In the genomic region with DNA sequence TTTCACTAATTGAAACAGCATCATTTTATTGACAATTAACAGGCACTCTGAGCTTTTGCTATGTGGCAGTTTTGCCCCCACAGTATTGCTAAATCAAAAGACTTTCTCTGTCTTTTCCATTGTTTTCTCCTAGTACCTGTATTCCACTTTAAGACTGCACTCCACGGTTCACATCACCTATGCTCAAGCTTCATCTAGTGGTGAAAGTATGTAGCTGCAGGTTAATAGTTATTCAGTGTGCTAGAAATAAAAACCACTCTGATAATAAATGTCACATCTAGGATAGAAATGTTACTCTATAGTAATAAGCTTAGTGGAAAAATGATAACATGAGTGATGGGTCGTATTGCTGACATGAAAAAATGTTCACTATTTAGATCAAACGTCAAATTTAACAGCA, we compare ENCODE assay signal across 8 cellular contexts. TPM values are rescaled to one million over a fixed set of nuclear protein-coding genes. Genes with fewer than 3 reads are reported as not detected.
DNase-seq lines count a peak whose midpoint lies in the region; ATAC-seq and TF ChIP-seq lines count a peak whose summit lies in the region.

No MANE protein-coding gene starts in this region.

- TF ChIP-seq POLR2A in HCT116 (IDR thresholded peaks at IDR 0.05; ENCODE audit: borderline replicate concordance, extremely low read depth, insufficient read depth, insufficient read length) = no peak

- BruUV-seq in HCT116 (replicated peaks; lab: Mats Ljungman, UMichigan) = no TSS peak

- no peaks in the 10 kb centered on the region for H3K27me3 Mint-ChIP-seq in endodermal cell (ENCODE audit: insufficient read depth)
- H3K27me3 Mint-ChIP-seq in activated CD4-positive, alpha-beta T cell treated with anti-CD3 and anti-CD28 coated beads, Interleukin-2, amount 10 ng/mL, durations not matched to agents 7 days and 5 days = no peaks in the 10 kb centered on the region

- H4K20me1 ChIP-seq in HCT116 (ENCODE audit: insufficient read depth) = no peaks in the 10 kb centered on the region

- POLR2A ChIA-PET in HCT116 (lab: Charles Lee) = no interaction called here
- POLR2A ChIA-PET in activated CD4-positive, alpha-beta T cell treated with anti-CD3 and anti-CD28 coated beads, Interleukin-2, amount 10 ng/mL, durations not matched to agents 7 days and 5 days (lab: Charles Lee) = no interaction called here

- H3K36me3 Mint-ChIP-seq in endodermal cell (ENCODE audit: low read depth) = peaks cover 38% of the 10 kb centered on the region
- H3K36me3 Mint-ChIP-seq in activated CD4-positive, alpha-beta T cell treated with anti-CD3 and anti-CD28 coated beads, Interleukin-2, amount 10 ng/mL, durations not matched to agents 7 days and 5 days (ENCODE audit: low read depth) = peaks cover 28% of the 10 kb centered on the region

- RAD21 ChIA-PET in HCT116 (lab: Charles Lee; ENCODE audit: low non-redundant PET in 1 of 2, low total read pairs in 2 of 2, uncharacterized antibody in 2 of 2, unreplicated experiment in 2 of 2) = interaction anchor here in 1 of 2 experiments (0.6 kb wide), 1 partner anchor 1200 kb away, joined by 3 read pairs; no protein-coding TSS in a partner anchor

- H3K4me1 ChIP-seq in HCT116 (ENCODE audit: control insufficient read depth in 1 of 2, insufficient read depth in 2 of 2, low read length in 2 of 2) = peaks cover 0 to 6% of the 10 kb centered on the region in 2 experiments; a peak in 1 of 4 replicates
- no peaks in the 10 kb centered on the region for H3K4me1 ChIP-seq in endodermal cell (ENCODE audit: control insufficient read depth, insufficient read depth, low read length)
- H3K4me1 ChIP-seq in thoracic aorta (ENCODE audit: control insufficient read depth in 1 of 2, low read depth in 2 of 2) = no peaks in the 10 kb centered on the region

- H3K27ac ChIP-seq in HCT116 (ENCODE audit: low read depth, low read length) (no peak overlapping the region), endodermal cell (ENCODE audit: low read depth, low read length) (no peak overlapping the region), thoracic aorta (no peak overlapping the region)

- TF ChIP-seq CTCF in GM12875 (IDR thresholded peaks at IDR 0.05; ENCODE audit: borderline replicate concordance, insufficient read depth, low read depth, low read length) (peak; percentile 45; the same call in 1 of the 2 replicates), HCT116 (IDR thresholded peaks at IDR 0.05 in 2 of 3, conservative IDR thresholded peaks at IDR 0.05 in 1 of 3; ENCODE audit: borderline replicate concordance in 1 of 3, insufficient read depth in 1 of 3, low read depth in 2 of 3, low read length in 2 of 3) (peak; percentile 30 to 64 (median 48); a peak in 5 of 6 replicates), endodermal cell (conservative IDR thresholded peaks at IDR 0.05) (peak; percentile 71), thoracic aorta (IDR thresholded peaks at IDR 0.05) (peak; percentile 16)

- no peaks in the 10 kb centered on the region for H3K9me2 ChIP-seq in HCT116 (ENCODE audit: insufficient read depth)

- no peak overlapping the region for H3K27ac Mint-ChIP-seq in endodermal cell
- no peak overlapping the region for H3K27ac Mint-ChIP-seq in activated CD4-positive, alpha-beta T cell treated with anti-CD3 and anti-CD28 coated beads, Interleukin-2, amount 10 ng/mL, durations not matched to agents 7 days and 5 days

- H3K9ac ChIP-seq in HCT116 (ENCODE audit: low read length) = no peak overlapping the region
- no peak overlapping the region for H3K9ac ChIP-seq in endodermal cell (ENCODE audit: extremely low read depth, low read length, poor library complexity, severe bottlenecking)

- no peak overlapping the region for H3K4me3 ChIP-seq in GM12875 (ENCODE audit: low read depth, low read length)
- no peak overlapping the region for H3K4me3 ChIP-seq in HCT116 (replicated peaks in 1 of 2; ENCODE audit: low read depth in 1 of 2, low read length in 2 of 2)
- H3K4me3 ChIP-seq in endodermal cell (ENCODE audit: low read length) = no peak overlapping the region
- no peak overlapping the region for H3K4me3 ChIP-seq in thoracic aorta

- CTCF ChIA-PET in HCT116 (lab: Charles Lee) = interaction anchor here (1.0 to 1.7 kb wide), 8 partner anchors 9 to 777 kb away, joined by 3 to 5 read pairs (median 3); a partner anchor contains a TSS
- CTCF ChIA-PET in activated CD4-positive, alpha-beta T cell treated with anti-CD3 and anti-CD28 coated beads, Interleukin-2, amount 10 ng/mL, durations not matched to agents 7 days and 5 days (lab: Charles Lee) = interaction anchor here (1.4 kb wide), 3 partner anchors 15 to 556 kb away, joined by 3 to 5 read pairs (median 3); no protein-coding TSS in a partner anchor

- H3K36me3 ChIP-seq in HCT116 (ENCODE audit: control insufficient read depth in 1 of 2, insufficient read depth in 2 of 2, low read length in 2 of 2) (no peaks in the 10 kb centered on the region; a peak in 1 of 4 replicates), endodermal cell (ENCODE audit: control insufficient read depth, insufficient read depth, low read length) (peaks cover 60% of the 10 kb centered on the region), thoracic aorta (peaks cover 4% of the 10 kb centered on the region)

- ATAC-seq in HCT116 (peak; percentile 87), thoracic aorta (ENCODE audit: insufficient number of reproducible peaks, low FRiP score, low read depth) (no peak)

- TF ChIP-seq RAD21 in HCT116 (IDR thresholded peaks at IDR 0.05; ENCODE audit: low read depth) = peak; percentile 53

- H3K4me3 Mint-ChIP-seq in endodermal cell = no peak overlapping the region
- H3K4me3 Mint-ChIP-seq in activated CD4-positive, alpha-beta T cell treated with anti-CD3 and anti-CD28 coated beads, Interleukin-2, amount 10 ng/mL, durations not matched to agents 7 days and 5 days = no peak overlapping the region

- intact Hi-C loops in HCT116 (cut with micrococcal nuclease) = loop anchor here (5.0 kb wide), 3 partner anchors 706 to 774 kb away; a partner anchor contains a TSS

- peaks cover 21% of the 10 kb centered on the region for H3K9me3 Mint-ChIP-seq in endodermal cell
- H3K9me3 Mint-ChIP-seq in activated CD4-positive, alpha-beta T cell treated with anti-CD3 and anti-CD28 coated beads, Interleukin-2, amount 10 ng/mL, durations not matched to agents 7 days and 5 days = no peaks in the 10 kb centered on the region

- DNase-seq in HCT116 (ENCODE audit: low read depth, low spot score) = peak; percentile 8
- DNase-seq in NCI-H2171 (lab: John Stamatoyannopoulos, UW) = peak; percentile 11
- no peak for DNase-seq in endodermal cell
- DNase-seq in thoracic aorta (ENCODE audit: low spot score) = no peak
- no peak for DNase-seq in activated gamma-delta T cell treated with Interleukin-2 at 50 U/mL for 16 hours
- DNase-seq in activated CD4-positive, alpha-beta T cell treated with anti-CD3 and anti-CD28 coated beads, Interleukin-2, amount 10 ng/mL, durations not matched to agents 7 days and 5 days = no peak
- DNase-seq in stimulated activated CD4-positive, alpha-beta T cell treated with anti-CD3 and anti-CD28 coated beads, Interleukin-12 subunit alpha, Interleukin-12 subunit beta, amount 100 ng/mL, for 4 hours = no peak

- H2AFZ ChIP-seq in HCT116 (ENCODE audit: low read depth, low read length, poor library complexity, severe bottlenecking) = no peak overlapping the region

- 100% methylated on average over 2 of the region's 3 CpGs; no CpG with 5 or more reads in 1 of the 2 experiments for WGBS in endodermal cell (ENCODE audit: insufficient coverage in 1 of 2, insufficient read length in 1 of 2), 2 experiments

- peaks cover 6% of the 10 kb centered on the region for H3K4me1 Mint-ChIP-seq in endodermal cell
- peaks cover 3% of the 10 kb centered on the region for H3K4me1 Mint-ChIP-seq in activated CD4-positive, alpha-beta T cell treated with anti-CD3 and anti-CD28 coated beads, Interleukin-2, amount 10 ng/mL, durations not matched to agents 7 days and 5 days

- no peaks in the 10 kb centered on the region; the same call in 1 of the 2 replicates for H3K79me2 ChIP-seq in HCT116 (ENCODE audit: insufficient read depth, low read length)

- H3K9me3 ChIP-seq in HCT116 (ENCODE audit: control insufficient read depth in 1 of 2, insufficient read depth in 1 of 2, low read depth in 1 of 2, low read length in 2 of 2) = no peaks in the 10 kb centered on the region
- H3K9me3 ChIP-seq in endodermal cell (ENCODE audit: control insufficient read depth, low read length) = peaks cover 20% of the 10 kb centered on the region
- no peaks in the 10 kb centered on the region for H3K9me3 ChIP-seq in thoracic aorta

- no peak overlapping the region for H3K4me2 ChIP-seq in HCT116 (ENCODE audit: low read length)

- H3K27me3 ChIP-seq in HCT116 (ENCODE audit: insufficient read depth, low read length) (no peaks in the 10 kb centered on the region), endodermal cell (ENCODE audit: control insufficient read depth, insufficient read depth, low read length, poor library complexity, severe bottlenecking) (no peaks in the 10 kb centered on the region), thoracic aorta (replicated peaks; ENCODE audit: insufficient read depth) (no peaks in the 10 kb centered on the region)

TF ChIP-seq in HCT116, 20 proteins besides CTCF, POLR2A, EP300 and RAD21 (continues in another document):
- TF ChIP-seq EGR1 (IDR thresholded peaks at IDR 0.05; ENCODE audit: low read depth) (no peak), TCF7L2 (IDR thresholded peaks at IDR 0.05; ENCODE audit: borderline replicate concordance, extremely low read depth, insufficient read depth, insufficient read length) (no peak), EZH2phosphoT487 (IDR thresholded peaks at IDR 0.05; ENCODE audit: borderline replicate concordance) (no peak)
- TF ChIP-seq, protein P1, sequence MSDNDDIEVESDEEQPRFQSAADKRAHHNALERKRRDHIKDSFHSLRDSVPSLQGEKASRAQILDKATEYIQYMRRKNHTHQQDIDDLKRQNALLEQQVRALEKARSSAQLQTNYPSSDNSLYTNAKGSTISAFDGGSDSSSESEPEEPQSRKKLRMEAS (IDR thresholded peaks at IDR 0.05) = no peak

RNA-seq across cellular contexts. Expression of a gene that starts 24.6 kb away (rescaled TPM):
- total RNA-seq in HCT116 (2021; ENCODE audit: unreplicated experiment) = 37.8 TPM
- polyA plus RNA-seq in HCT116 (2012) = 12.4 and 14.4 TPM in 2 replicates
- 10 to 100 TPM; 45.7 to 55.2 TPM for total RNA-seq in endodermal cell
- 87.7 TPM for polyA plus RNA-seq in endodermal cell (2013, experiment 1 of 2)
- polyA plus RNA-seq in endodermal cell (2013, experiment 2 of 2) = 84.6 TPM
- total RNA-seq in thoracic aorta = 10 to 100 TPM in 1 of 2 donors, 1 to 10 TPM in 1; 7.3 to 13.4 TPM
- total RNA-seq in activated CD4-positive, alpha-beta T cell treated with anti-CD3 and anti-CD28 coated beads, Interleukin-2, amount 10 ng/mL, durations not matched to agents 7 days and 5 days = 10 to 100 TPM; 37.4 to 57.5 TPM

RNA-seq across cellular contexts. Expression of a gene that starts 25.7 kb away (rescaled TPM):
- 171 TPM for total RNA-seq in HCT116 (2021; ENCODE audit: unreplicated experiment)
- polyA plus RNA-seq in HCT116 (2012) = 89.6 and 117 TPM in 2 replicates
- total RNA-seq in endodermal cell = 100 to 1,000 TPM; 190 to 222 TPM
- 157 TPM for polyA plus RNA-seq in endodermal cell (2013, experiment 1 of 2)
- polyA plus RNA-seq in endodermal cell (2013, experiment 2 of 2) = 163 TPM
- total RNA-seq in thoracic aorta = 100 to 1,000 TPM in 1 of 2 donors, 10 to 100 TPM in 1; 62.0 to 133 TPM
- 100 to 1,000 TPM; 107 to 109 TPM for total RNA-seq in activated CD4-positive, alpha-beta T cell treated with anti-CD3 and anti-CD28 coated beads, Interleukin-2, amount 10 ng/mL, durations not matched to agents 7 days and 5 days

Comparison
In these comparisons a context has a peak if more than half of its experiments do, and no peak if none do; other contexts are left out.
1. CTCF ChIP-seq: peak in every context shown above with its lines; median percentile 71 in endodermal cell; 48 in HCT116; 45 in GM12875; 16 in thoracic aorta.
2. DNase-seq: peak in HCT116 (single experiment) and NCI-H2171 (single experiment); none in endodermal cell (single experiment), thoracic aorta (single experiment), activated gamma-delta T cell treated with Interleukin-2 at 50 U/mL for 16 hours (single experiment), activated CD4-positive, alpha-beta T cell treated with anti-CD3 and anti-CD28 coated beads, Interleukin-2, amount 10 ng/mL, durations not matched to agents 7 days and 5 days (single experiment) and stimulated activated CD4-positive, alpha-beta T cell treated with anti-CD3 and anti-CD28 coated beads, Interleukin-12 subunit alpha, Interleukin-12 subunit beta, amount 100 ng/mL, for 4 hours (single experiment).